ENCODE assay signal across 2 cellular contexts in the genomic region with DNA sequence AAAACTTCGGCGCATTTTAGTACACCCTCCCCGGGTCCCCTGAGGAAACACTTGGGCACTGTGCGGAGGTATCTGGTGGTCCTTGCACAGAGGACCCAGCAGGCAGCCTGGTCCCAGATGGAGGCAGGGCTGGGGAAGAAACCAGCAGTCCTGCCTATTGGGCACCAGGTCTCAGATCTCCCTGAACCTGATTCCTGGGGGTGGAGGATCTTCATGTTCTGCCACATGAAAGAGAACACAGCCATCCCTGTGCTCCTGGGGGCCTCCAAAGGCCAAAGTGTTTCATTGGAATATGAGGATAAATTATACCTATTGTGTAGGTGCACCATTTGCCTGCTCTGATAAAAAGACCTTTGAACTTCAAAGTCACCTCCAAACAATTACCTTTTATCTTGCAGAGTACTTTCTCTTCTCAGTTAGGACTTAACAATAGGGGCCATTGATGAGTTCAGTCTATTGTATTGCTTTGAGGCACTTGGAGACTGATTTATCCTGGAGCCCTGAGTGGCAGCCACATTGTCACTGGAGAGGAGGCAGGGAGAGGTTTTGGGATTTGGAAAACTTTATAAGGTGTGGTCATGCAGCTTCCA.
A peak's percentile ranks its signal among the peaks of the same experiment; 100 is the strongest.
TF ChIP-seq lines count a peak whose summit lies in the region.

No MANE protein-coding gene starts in this region.

TF ChIP-seq in HEK293, 187 proteins besides CTCF, POLR2A, EP300 and RAD21 (continued from another document):
- TF ChIP-seq, protein P1, sequence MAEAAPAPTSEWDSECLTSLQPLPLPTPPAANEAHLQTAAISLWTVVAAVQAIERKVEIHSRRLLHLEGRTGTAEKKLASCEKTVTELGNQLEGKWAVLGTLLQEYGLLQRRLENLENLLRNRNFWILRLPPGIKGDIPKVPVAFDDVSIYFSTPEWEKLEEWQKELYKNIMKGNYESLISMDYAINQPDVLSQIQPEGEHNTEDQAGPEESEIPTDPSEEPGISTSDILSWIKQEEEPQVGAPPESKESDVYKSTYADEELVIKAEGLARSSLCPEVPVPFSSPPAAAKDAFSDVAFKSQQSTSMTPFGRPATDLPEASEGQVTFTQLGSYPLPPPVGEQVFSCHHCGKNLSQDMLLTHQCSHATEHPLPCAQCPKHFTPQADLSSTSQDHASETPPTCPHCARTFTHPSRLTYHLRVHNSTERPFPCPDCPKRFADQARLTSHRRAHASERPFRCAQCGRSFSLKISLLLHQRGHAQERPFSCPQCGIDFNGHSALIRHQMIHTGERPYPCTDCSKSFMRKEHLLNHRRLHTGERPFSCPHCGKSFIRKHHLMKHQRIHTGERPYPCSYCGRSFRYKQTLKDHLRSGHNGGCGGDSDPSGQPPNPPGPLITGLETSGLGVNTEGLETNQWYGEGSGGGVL (tag by site-specific recombination; IDR thresholded peaks at IDR 0.05), result no peak
- TF ChIP-seq ZNF843 (tag by site-specific recombination; IDR thresholded peaks at IDR 0.05), result no peak
- TF ChIP-seq ZNF16 (tag by site-specific recombination; IDR thresholded peaks at IDR 0.05; ENCODE audit: low read depth), result no peak
- TF ChIP-seq ZIC2 (tag by site-specific recombination; IDR thresholded peaks at IDR 0.05), result no peak
- no peak for TF ChIP-seq OSR2 (tag by site-specific recombination; IDR thresholded peaks at IDR 0.05)
- TF ChIP-seq, protein P2, sequence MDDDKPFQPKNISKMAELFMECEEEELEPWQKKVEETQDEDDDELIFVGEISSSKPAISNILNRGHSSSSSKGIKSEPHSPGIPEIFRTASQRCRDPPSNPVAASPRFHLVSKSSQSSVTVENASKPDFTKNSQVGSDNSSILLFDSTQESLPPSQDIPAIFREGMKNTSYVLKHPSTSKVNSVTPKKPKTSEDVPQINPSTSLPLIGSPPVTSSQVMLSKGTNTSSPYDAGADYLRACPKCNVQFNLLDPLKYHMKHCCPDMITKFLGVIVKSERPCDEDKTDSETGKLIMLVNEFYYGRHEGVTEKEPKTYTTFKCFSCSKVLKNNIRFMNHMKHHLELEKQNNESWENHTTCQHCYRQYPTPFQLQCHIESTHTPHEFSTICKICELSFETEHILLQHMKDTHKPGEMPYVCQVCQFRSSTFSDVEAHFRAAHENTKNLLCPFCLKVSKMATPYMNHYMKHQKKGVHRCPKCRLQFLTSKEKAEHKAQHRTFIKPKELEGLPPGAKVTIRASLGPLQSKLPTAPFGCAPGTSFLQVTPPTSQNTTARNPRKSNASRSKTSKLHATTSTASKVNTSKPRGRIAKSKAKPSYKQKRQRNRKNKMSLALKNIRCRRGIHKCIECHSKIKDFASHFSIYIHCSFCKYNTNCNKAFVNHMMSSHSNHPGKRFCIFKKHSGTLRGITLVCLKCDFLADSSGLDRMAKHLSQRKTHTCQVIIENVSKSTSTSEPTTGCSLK (tag by site-specific recombination; IDR thresholded peaks at IDR 0.05), result no peak
- no peak for TF ChIP-seq ZNF223 (tag by site-specific recombination; IDR thresholded peaks at IDR 0.05)
- no peak for TF ChIP-seq TRIM28 (IDR thresholded peaks at IDR 0.05; ENCODE audit: borderline replicate concordance, low read length)
- TF ChIP-seq SCRT2 (tag by site-specific recombination; IDR thresholded peaks at IDR 0.05), result no peak
- TF ChIP-seq, protein P3, sequence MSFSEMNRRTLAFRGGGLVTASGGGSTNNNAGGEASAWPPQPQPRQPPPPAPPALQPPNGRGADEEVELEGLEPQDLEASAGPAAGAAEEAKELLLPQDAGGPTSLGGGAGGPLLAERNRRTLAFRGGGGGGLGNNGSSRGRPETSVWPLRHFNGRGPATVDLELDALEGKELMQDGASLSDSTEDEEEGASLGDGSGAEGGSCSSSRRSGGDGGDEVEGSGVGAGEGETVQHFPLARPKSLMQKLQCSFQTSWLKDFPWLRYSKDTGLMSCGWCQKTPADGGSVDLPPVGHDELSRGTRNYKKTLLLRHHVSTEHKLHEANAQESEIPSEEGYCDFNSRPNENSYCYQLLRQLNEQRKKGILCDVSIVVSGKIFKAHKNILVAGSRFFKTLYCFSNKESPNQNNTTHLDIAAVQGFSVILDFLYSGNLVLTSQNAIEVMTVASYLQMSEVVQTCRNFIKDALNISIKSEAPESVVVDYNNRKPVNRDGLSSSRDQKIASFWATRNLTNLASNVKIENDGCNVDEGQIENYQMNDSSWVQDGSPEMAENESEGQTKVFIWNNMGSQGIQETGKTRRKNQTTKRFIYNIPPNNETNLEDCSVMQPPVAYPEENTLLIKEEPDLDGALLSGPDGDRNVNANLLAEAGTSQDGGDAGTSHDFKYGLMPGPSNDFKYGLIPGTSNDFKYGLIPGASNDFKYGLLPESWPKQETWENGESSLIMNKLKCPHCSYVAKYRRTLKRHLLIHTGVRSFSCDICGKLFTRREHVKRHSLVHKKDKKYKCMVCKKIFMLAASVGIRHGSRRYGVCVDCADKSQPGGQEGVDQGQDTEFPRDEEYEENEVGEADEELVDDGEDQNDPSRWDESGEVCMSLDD (tag by site-specific recombination; IDR thresholded peaks at IDR 0.05), result no peak
- TF ChIP-seq ZNF610 (tag by site-specific recombination; IDR thresholded peaks at IDR 0.05; ENCODE audit: borderline replicate concordance), result no peak
- TF ChIP-seq, protein P4, sequence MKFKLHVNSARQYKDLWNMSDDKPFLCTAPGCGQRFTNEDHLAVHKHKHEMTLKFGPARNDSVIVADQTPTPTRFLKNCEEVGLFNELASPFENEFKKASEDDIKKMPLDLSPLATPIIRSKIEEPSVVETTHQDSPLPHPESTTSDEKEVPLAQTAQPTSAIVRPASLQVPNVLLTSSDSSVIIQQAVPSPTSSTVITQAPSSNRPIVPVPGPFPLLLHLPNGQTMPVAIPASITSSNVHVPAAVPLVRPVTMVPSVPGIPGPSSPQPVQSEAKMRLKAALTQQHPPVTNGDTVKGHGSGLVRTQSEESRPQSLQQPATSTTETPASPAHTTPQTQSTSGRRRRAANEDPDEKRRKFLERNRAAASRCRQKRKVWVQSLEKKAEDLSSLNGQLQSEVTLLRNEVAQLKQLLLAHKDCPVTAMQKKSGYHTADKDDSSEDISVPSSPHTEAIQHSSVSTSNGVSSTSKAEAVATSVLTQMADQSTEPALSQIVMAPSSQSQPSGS (tag by site-specific recombination; IDR thresholded peaks at IDR 0.05; ENCODE audit: low read depth), result no peak
TF ChIP-seq in HEK293: peak in this region for 0.

TF ChIP-seq in GM12878, 131 proteins besides CTCF, POLR2A, EP300 and RAD21 (continued from another document):
- TF ChIP-seq ASH2L (IDR thresholded peaks at IDR 0.05; ENCODE audit: borderline replicate concordance, low read depth), result no peak
- TF ChIP-seq, protein P5, sequence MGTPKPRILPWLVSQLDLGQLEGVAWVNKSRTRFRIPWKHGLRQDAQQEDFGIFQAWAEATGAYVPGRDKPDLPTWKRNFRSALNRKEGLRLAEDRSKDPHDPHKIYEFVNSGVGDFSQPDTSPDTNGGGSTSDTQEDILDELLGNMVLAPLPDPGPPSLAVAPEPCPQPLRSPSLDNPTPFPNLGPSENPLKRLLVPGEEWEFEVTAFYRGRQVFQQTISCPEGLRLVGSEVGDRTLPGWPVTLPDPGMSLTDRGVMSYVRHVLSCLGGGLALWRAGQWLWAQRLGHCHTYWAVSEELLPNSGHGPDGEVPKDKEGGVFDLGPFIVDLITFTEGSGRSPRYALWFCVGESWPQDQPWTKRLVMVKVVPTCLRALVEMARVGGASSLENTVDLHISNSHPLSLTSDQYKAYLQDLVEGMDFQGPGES (IDR thresholded peaks at IDR 0.05), result no peak
- 0 out of 2 replicates have a peak, but pooled peaks have one; percentile 24 for TF ChIP-seq NR2F1 (conservative IDR thresholded peaks at IDR 0.05)
- TF ChIP-seq, protein P6, sequence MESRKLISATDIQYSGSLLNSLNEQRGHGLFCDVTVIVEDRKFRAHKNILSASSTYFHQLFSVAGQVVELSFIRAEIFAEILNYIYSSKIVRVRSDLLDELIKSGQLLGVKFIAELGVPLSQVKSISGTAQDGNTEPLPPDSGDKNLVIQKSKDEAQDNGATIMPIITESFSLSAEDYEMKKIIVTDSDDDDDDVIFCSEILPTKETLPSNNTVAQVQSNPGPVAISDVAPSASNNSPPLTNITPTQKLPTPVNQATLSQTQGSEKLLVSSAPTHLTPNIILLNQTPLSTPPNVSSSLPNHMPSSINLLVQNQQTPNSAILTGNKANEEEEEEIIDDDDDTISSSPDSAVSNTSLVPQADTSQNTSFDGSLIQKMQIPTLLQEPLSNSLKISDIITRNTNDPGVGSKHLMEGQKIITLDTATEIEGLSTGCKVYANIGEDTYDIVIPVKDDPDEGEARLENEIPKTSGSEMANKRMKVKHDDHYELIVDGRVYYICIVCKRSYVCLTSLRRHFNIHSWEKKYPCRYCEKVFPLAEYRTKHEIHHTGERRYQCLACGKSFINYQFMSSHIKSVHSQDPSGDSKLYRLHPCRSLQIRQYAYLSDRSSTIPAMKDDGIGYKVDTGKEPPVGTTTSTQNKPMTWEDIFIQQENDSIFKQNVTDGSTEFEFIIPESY (IDR thresholded peaks at IDR 0.05), result no peak
- TF ChIP-seq RCOR1 (conservative IDR thresholded peaks at IDR 0.05; ENCODE audit: low read depth, low read length), result no peak
- TF ChIP-seq, protein P7, sequence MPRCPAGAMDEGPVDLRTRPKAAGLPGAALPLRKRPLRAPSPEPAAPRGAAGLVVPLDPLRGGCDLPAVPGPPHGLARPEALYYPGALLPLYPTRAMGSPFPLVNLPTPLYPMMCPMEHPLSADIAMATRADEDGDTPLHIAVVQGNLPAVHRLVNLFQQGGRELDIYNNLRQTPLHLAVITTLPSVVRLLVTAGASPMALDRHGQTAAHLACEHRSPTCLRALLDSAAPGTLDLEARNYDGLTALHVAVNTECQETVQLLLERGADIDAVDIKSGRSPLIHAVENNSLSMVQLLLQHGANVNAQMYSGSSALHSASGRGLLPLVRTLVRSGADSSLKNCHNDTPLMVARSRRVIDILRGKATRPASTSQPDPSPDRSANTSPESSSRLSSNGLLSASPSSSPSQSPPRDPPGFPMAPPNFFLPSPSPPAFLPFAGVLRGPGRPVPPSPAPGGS (IDR thresholded peaks at IDR 0.05; ENCODE audit: borderline replicate concordance, insufficient read depth, low read depth, low read length, poor library complexity, severe bottlenecking), result no peak
- TF ChIP-seq SREBF1 (IDR thresholded peaks at IDR 0.05; ENCODE audit: low read length), result no peak
- TF ChIP-seq TAF1 (IDR thresholded peaks at IDR 0.05; ENCODE audit: borderline replicate concordance, low read depth, low read length), result no peak
- TF ChIP-seq, protein P8, sequence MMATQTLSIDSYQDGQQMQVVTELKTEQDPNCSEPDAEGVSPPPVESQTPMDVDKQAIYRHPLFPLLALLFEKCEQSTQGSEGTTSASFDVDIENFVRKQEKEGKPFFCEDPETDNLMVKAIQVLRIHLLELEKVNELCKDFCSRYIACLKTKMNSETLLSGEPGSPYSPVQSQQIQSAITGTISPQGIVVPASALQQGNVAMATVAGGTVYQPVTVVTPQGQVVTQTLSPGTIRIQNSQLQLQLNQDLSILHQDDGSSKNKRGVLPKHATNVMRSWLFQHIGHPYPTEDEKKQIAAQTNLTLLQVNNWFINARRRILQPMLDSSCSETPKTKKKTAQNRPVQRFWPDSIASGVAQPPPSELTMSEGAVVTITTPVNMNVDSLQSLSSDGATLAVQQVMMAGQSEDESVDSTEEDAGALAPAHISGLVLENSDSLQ (IDR thresholded peaks at IDR 0.05), result peak; percentile 29; the same call in 1 of the 2 replicates
- TF ChIP-seq, protein P9, sequence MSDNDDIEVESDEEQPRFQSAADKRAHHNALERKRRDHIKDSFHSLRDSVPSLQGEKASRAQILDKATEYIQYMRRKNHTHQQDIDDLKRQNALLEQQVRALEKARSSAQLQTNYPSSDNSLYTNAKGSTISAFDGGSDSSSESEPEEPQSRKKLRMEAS (IDR thresholded peaks at IDR 0.05; ENCODE audit: low read depth, low read length), result no peak
- TF ChIP-seq RFX5 (IDR thresholded peaks at IDR 0.05; ENCODE audit: low read depth, low read length), result no peak
- TF ChIP-seq, protein P10, sequence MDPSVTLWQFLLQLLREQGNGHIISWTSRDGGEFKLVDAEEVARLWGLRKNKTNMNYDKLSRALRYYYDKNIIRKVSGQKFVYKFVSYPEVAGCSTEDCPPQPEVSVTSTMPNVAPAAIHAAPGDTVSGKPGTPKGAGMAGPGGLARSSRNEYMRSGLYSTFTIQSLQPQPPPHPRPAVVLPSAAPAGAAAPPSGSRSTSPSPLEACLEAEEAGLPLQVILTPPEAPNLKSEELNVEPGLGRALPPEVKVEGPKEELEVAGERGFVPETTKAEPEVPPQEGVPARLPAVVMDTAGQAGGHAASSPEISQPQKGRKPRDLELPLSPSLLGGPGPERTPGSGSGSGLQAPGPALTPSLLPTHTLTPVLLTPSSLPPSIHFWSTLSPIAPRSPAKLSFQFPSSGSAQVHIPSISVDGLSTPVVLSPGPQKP (IDR thresholded peaks at IDR 0.05; ENCODE audit: low read depth, low read length), result no peak
- no peak for TF ChIP-seq POU2F2 (IDR thresholded peaks at IDR 0.05; ENCODE audit: borderline replicate concordance, low read depth, low read length)
